In genomic region chr16:46822270-46822669, GRCh38 we compare ENCODE assay signal across 8 cellular contexts. TPM values are rescaled to one million over a fixed set of nuclear protein-coding genes. Genes with fewer than 3 reads are reported as not detected.
DNase-seq lines count a peak whose midpoint lies in the region; ATAC-seq, FAIRE-seq and TF ChIP-seq lines count a peak whose summit lies in the region.

No MANE protein-coding gene starts in this region.

- intact Hi-C loops in PC-3 (cut with micrococcal nuclease) = no loop called here

- no peaks in the 10 kb centered on the region for H4K20me1 ChIP-seq in PC-3 (ENCODE audit: low read length)

- H3K4me3 ChIP-seq in PC-3 (ENCODE audit: low read length) = no peak overlapping the region

- peaks cover 8% of the 10 kb centered on the region; the same call in 1 of the 2 replicates for H3K4me1 ChIP-seq in PC-3 (ENCODE audit: insufficient read depth, low read length)

- no peaks in the 10 kb centered on the region for H3F3A ChIP-seq in PC-3 (ENCODE audit: low read length, unreplicated experiment)

- H3K27me3 ChIP-seq in PC-3 (ENCODE audit: low read length) = no peaks in the 10 kb centered on the region

- no peak for TF ChIP-seq CTCF in PC-3 (conservative IDR thresholded peaks at IDR 0.05; ENCODE audit: low read depth, low read length)

- no peak overlapping the region for H3K9ac ChIP-seq in PC-3 (ENCODE audit: low read length)

- peaks cover 23% of the 10 kb centered on the region for H3K79me2 ChIP-seq in PC-3 (ENCODE audit: low read length)

- peak; percentile 51 for DNase-seq in activated CD4-positive, alpha-beta T cell treated with anti-CD3 and anti-CD28 coated beads for 48 hours
- DNase-seq in activated CD4-positive, alpha-beta T cell treated with anti-CD3 and anti-CD28 coated beads, Interleukin-2, amount 50 U/mL, for 1 hour = no peak
- peak; percentile 5 for DNase-seq in HTR-8/SVneo (ENCODE audit: insufficient read length, low spot score)
- DNase-seq in occipital lobe (lab: John Stamatoyannopoulos, UW) = peak; percentile 35
- DNase-seq in pons (ENCODE audit: low spot score) = no peak
- DNase-seq in D341Med (ENCODE audit: low spot score) = no peak
- DNase-seq in PC-3 = no peak

- no TSS peak for BruUV-seq in PC-3 (replicated peaks; lab: Mats Ljungman, UMichigan)

- no peak overlapping the region for H3K4me2 ChIP-seq in PC-3 (ENCODE audit: low read length)

- no peak for FAIRE-seq in HTR-8/SVneo (lab: Jason Lieb, UNC)

- H3K36me3 ChIP-seq in PC-3 (ENCODE audit: low read depth, low read length) = no peaks in the 10 kb centered on the region

- no peaks in the 10 kb centered on the region for H3K9me3 ChIP-seq in PC-3 (ENCODE audit: low read length)

- no peak overlapping the region for H3K27ac ChIP-seq in PC-3 (ENCODE audit: low read length)

- H3K9me2 ChIP-seq in PC-3 (replicated peaks; ENCODE audit: low read length) = no peaks in the 10 kb centered on the region

- ATAC-seq in GM21723 (IDR thresholded peaks at IDR 0.05; ENCODE audit: unreplicated experiment) (peak; percentile 84), PC-3 (no peak)

- POLR2A ChIA-PET in PC-3 (lab: Charles Lee; ENCODE audit: unreplicated experiment) = no interaction called here

- CTCF ChIA-PET in PC-3 (lab: Charles Lee) = no interaction called here

- H2AFZ ChIP-seq in PC-3 (ENCODE audit: low read length) = no peak overlapping the region

RNA-seq across cellular contexts. Expression of gene C16orf87, which starts 8.7 kb away (rescaled TPM):
- total RNA-seq in occipital lobe (53.3 TPM), PC-3 (2014; rRNA removed) (4.0 and 5.1 TPM in 2 replicates)

Comparison
In these comparisons a context has a peak if more than half of its experiments do, and no peak if none do; other contexts are left out.
1. DNase-seq: peak in activated CD4-positive, alpha-beta T cell treated with anti-CD3 and anti-CD28 coated beads for 48 hours (single experiment), HTR-8/SVneo (single experiment) and occipital lobe (single experiment); none in activated CD4-positive, alpha-beta T cell treated with anti-CD3 and anti-CD28 coated beads, Interleukin-2, amount 50 U/mL, for 1 hour (single experiment), pons (single experiment), D341Med (single experiment) and PC-3 (single experiment).